ENCODE assay signal across 23 cellular contexts in the genomic region with DNA sequence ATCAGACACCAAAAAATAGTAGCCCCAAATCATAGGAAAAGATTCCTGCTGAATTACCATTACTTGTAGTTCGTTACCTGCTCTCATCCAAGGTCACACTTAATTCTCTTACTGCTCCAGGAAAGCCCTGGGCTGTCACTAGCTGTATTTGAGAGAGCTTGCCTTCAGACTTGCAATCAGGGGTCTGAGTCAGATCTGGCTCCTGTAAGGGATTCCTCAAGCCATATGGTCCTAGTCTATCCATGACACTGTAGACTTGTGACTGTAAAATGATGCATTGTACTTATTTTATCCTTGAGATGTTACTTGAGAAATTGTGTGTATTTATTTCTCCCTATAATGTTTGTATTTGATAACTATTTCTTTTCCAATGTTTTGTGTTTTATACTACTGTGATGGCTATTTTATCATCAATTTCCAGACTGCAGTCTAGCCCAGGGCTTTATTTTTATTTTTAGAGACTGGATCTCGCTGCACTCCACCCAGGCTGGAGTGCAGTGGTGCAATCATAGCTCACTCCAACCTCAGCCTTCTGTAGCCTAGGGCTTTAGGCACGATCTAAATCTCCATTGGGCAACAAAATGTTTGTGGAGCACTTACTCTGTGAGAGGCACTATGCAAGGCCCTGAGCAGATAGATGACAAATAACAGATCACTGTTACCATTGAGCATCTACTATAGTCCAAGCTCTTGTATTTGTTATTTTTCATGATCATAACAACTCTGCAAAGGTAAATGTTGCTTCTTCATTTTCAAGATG. TPM values are rescaled to one million over a fixed set of nuclear protein-coding genes. Genes with fewer than 3 reads are reported as not detected.
"Had no signal": no experiment of that assay in that cellular context is flagged by ENCODE, and none has a peak within 500 bp of the region (broad histone marks: within the 10 kb centered on the region; RNA-seq: fewer than 3 reads in every experiment).

No MANE protein-coding gene starts in this region.

- H3K4me3 ChIP-seq: MG63, SJSA1, SK-N-MC had no signal

- H3K36me3 ChIP-seq: SJSA1 had no signal

- ATAC-seq: HepG2 had no signal

- DNase-seq: IMR-90, Karpas-422, KG1, MG63, NCI-H1092, NCI-H1105 treated with DMSO at 0.1 percent for 48 hours, NCI-H1417 treated with DMSO at 0.1 percent for 48 hours, NCI-H146, NCI-H1694 treated with DMSO at 0.1 percent for 48 hours, NCI-H1930, NCI-H2081, NCI-H2107, NCI-H2227 treated with DMSO at 0.1 percent for 48 hours, NCI-H510A, NCI-H524 treated with DMSO at 0.1 percent for 48 hours, NCI-H69, NCI-H774, Right ventricle myocardium superior, RPMI8226, SIG-M5 had no signal

- H3K27ac ChIP-seq: SJSA1, SK-N-MC had no signal

RNA-seq across cellular contexts. Expression of a gene that starts 24.2 kb away (rescaled TPM):
- total RNA-seq: IMR-90, SJSA1 had no signal
- polyA plus RNA-seq: IMR-90 had no signal
